Comparison of ENCODE assay signal across 8 cellular contexts in genomic region chr11:22666320-22666699, GRCh38. TPM values are rescaled to one million over a fixed set of nuclear protein-coding genes. Genes with fewer than 3 reads are reported as not detected.
DNase-seq lines count a peak whose midpoint lies in the region; ATAC-seq, FAIRE-seq and TF ChIP-seq lines count a peak whose summit lies in the region.

GAS2 (plus strand) TSS chr11:22666611; CDS start chr11:22674870, 8,259 bp downstream.

- H3K27me3 Mint-ChIP-seq in mesothelial cell of epicardium (ENCODE audit: low read depth) = peaks cover 12% of the 10 kb centered on the region

- no peak for TF ChIP-seq POLR2A in body of pancreas (IDR thresholded peaks at IDR 0.05)

- ATAC-seq in GM18873 (IDR thresholded peaks at IDR 0.05; ENCODE audit: low FRiP score, unreplicated experiment) (peak; percentile 12), HG02938 (IDR thresholded peaks at IDR 0.05; ENCODE audit: unreplicated experiment) (peak; percentile 10), body of pancreas (peak; percentile 30)

- H3K27ac ChIP-seq in body of pancreas = peak within 1 kb of the TSS; percentile 48 to 92 (median 90)

- DNase-seq in body of pancreas (peak in 2 of 4 donors; percentile 16 to 40), mesothelial cell of epicardium (ENCODE audit: low spot score in 2 of 2, unreplicated experiment in 2 of 2) (no peak), D721Med (ENCODE audit: insufficient read length, low spot score) (no peak), amniotic stem cell (lab: John Stamatoyannopoulos, UW) (no peak), SHP77 treated with DMSO at 0.1 percent for 48 hours (lab: John Stamatoyannopoulos, UW) (no peak), mucosa of gallbladder (ENCODE audit: low spot score) (no peak)

- H3K36me3 Mint-ChIP-seq in mesothelial cell of epicardium = no peaks in the 10 kb centered on the region

- 2 to 6% methylated on average over 8 of the region's 8 CpGs for WGBS in body of pancreas, 2 donors

- intact Hi-C loops in body of pancreas (cut with DNase I) = no loop called here

- H3K4me3 Mint-ChIP-seq in mesothelial cell of epicardium = peak within 1 kb of the TSS; percentile 85

- peaks cover 27% of the 10 kb centered on the region for H3K4me1 Mint-ChIP-seq in mesothelial cell of epicardium

- FAIRE-seq in D721Med (lab: Jason Lieb, UNC) = no peak

- H3K4me1 ChIP-seq in body of pancreas = peaks cover 19% of the 10 kb centered on the region

- H3K27ac Mint-ChIP-seq in mesothelial cell of epicardium = peak within 1 kb of the TSS; percentile 72

- H3K9me3 Mint-ChIP-seq in mesothelial cell of epicardium = no peaks in the 10 kb centered on the region

- TF ChIP-seq CTCF in body of pancreas (IDR thresholded peaks at IDR 0.05) (no peak), mesothelial cell of epicardium (IDR thresholded peaks at IDR 0.05; ENCODE audit: unreplicated experiment) (no peak), D721Med (IDR thresholded peaks at IDR 0.05; ENCODE audit: insufficient read depth, missing control alignments) (no peak)

- H3K4me3 ChIP-seq in body of pancreas = peak within 1 kb of the TSS; percentile 46 to 54

- H3K27me3 ChIP-seq in body of pancreas = no peaks in the 10 kb centered on the region

- no peaks in the 10 kb centered on the region for H3K9me3 ChIP-seq in body of pancreas

- H3K36me3 ChIP-seq in body of pancreas (replicated peaks in 1 of 2; ENCODE audit: insufficient read depth in 1 of 2, low read depth in 2 of 2) = no peaks in the 10 kb centered on the region

RNA-seq across cellular contexts. Expression of gene GAS2, which starts in this region (rescaled TPM):
- total RNA-seq in body of pancreas = 10 to 100 TPM; 13.2 to 24.6 TPM
- total RNA-seq in mesothelial cell of epicardium = 14.8 to 17.8 TPM (median 14.9 TPM) in 3 replicates
- 3.3 TPM for total RNA-seq in mucosa of gallbladder
